Comparison of ENCODE assay signal across 1 cellular context in the genomic region with DNA sequence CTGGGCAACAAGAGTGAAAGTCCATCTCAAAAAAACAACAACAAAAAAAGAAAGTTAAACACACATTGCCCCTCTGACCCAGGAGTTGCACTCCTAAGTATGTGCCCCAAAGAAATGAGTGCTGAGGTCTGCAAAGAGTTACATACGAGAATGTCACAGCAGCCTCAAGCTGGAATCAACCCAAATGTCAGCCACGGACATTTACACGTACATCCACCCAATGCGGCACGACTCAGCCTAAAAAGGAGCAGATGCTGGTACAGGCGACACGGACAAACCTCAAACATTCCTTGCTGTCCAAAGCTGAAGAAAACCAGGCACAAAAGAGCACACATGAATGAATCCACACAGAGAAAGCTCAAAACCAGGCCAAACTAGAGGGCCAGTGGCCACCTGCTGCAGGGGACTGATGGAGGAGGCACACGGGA.
TF ChIP-seq lines count a peak whose summit lies in the region.

No MANE protein-coding gene starts in this region.

TF ChIP-seq in GM23338, 12 proteins besides CTCF, POLR2A, EP300 and RAD21 (continued from another document):
- TF ChIP-seq, protein P1, sequence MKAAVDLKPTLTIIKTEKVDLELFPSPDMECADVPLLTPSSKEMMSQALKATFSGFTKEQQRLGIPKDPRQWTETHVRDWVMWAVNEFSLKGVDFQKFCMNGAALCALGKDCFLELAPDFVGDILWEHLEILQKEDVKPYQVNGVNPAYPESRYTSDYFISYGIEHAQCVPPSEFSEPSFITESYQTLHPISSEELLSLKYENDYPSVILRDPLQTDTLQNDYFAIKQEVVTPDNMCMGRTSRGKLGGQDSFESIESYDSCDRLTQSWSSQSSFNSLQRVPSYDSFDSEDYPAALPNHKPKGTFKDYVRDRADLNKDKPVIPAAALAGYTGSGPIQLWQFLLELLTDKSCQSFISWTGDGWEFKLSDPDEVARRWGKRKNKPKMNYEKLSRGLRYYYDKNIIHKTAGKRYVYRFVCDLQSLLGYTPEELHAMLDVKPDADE (IDR thresholded peaks at IDR 0.05) = no peak
- TF ChIP-seq NANOG (IDR thresholded peaks at IDR 0.05; ENCODE audit: borderline replicate concordance) (no peak), EZH2 (IDR thresholded peaks at IDR 0.05; ENCODE audit: low read depth, unreplicated experiment) (no peak), STAT1 (IDR thresholded peaks at IDR 0.05; ENCODE audit: unreplicated experiment) (no peak), EZH2phosphoT487 (IDR thresholded peaks at IDR 0.05; ENCODE audit: unreplicated experiment) (no peak), CREB1 (CRISPR knock-in tag; IDR thresholded peaks at IDR 0.05; ENCODE audit: low read depth) (no peak)
- TF ChIP-seq, protein P2, sequence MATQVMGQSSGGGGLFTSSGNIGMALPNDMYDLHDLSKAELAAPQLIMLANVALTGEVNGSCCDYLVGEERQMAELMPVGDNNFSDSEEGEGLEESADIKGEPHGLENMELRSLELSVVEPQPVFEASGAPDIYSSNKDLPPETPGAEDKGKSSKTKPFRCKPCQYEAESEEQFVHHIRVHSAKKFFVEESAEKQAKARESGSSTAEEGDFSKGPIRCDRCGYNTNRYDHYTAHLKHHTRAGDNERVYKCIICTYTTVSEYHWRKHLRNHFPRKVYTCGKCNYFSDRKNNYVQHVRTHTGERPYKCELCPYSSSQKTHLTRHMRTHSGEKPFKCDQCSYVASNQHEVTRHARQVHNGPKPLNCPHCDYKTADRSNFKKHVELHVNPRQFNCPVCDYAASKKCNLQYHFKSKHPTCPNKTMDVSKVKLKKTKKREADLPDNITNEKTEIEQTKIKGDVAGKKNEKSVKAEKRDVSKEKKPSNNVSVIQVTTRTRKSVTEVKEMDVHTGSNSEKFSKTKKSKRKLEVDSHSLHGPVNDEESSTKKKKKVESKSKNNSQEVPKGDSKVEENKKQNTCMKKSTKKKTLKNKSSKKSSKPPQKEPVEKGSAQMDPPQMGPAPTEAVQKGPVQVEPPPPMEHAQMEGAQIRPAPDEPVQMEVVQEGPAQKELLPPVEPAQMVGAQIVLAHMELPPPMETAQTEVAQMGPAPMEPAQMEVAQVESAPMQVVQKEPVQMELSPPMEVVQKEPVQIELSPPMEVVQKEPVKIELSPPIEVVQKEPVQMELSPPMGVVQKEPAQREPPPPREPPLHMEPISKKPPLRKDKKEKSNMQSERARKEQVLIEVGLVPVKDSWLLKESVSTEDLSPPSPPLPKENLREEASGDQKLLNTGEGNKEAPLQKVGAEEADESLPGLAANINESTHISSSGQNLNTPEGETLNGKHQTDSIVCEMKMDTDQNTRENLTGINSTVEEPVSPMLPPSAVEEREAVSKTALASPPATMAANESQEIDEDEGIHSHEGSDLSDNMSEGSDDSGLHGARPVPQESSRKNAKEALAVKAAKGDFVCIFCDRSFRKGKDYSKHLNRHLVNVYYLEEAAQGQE (IDR thresholded peaks at IDR 0.05; ENCODE audit: unreplicated experiment) = no peak
